Comparison of ENCODE assay signal across 1 cellular context in genomic region chr19:944171-944567, GRCh38.
TF ChIP-seq lines count a peak whose summit lies in the region.

No MANE protein-coding gene starts in this region.

TF ChIP-seq in K562, 482 proteins besides CTCF, POLR2A, EP300 and RAD21 (continued from another document and continues in another):
- no peak for TF ChIP-seq ZNF398 (CRISPR knock-in tag; IDR thresholded peaks at IDR 0.05)
- TF ChIP-seq BCL6 (CRISPR knock-in tag; IDR thresholded peaks at IDR 0.05), result no peak
- no peak; the same call in 1 of the 2 replicates for TF ChIP-seq ZNF407 (IDR thresholded peaks at IDR 0.05; ENCODE audit: low read depth)
- peak; percentile 79 for TF ChIP-seq SAFB (IDR thresholded peaks at IDR 0.05; ENCODE audit: borderline replicate concordance, low read depth, low read length)
- TF ChIP-seq ZNF584 (CRISPR knock-in tag; IDR thresholded peaks at IDR 0.05; ENCODE audit: low read depth), result no peak
- TF ChIP-seq DEAF1 (CRISPR knock-in tag; IDR thresholded peaks at IDR 0.05), result 0 out of 2 replicates have a peak, but pooled peaks have one; percentile 13
- TF ChIP-seq CUX1 (CRISPR knock-in tag; IDR thresholded peaks at IDR 0.05), result no peak
- no peak for TF ChIP-seq PCBP2 (IDR thresholded peaks at IDR 0.05; ENCODE audit: low read depth, low read length, poor library complexity, severe bottlenecking)
- no peak for TF ChIP-seq ATF2 (CRISPR knock-in tag; IDR thresholded peaks at IDR 0.05)
- TF ChIP-seq ZBTB7A (IDR thresholded peaks at IDR 0.05; ENCODE audit: borderline replicate concordance, control insufficient read depth, low read depth, low read length), result peak; percentile 96
- TF ChIP-seq MED1 (CRISPR knock-in tag; IDR thresholded peaks at IDR 0.05; ENCODE audit: borderline replicate concordance), result no peak
- TF ChIP-seq SNAPC5 (CRISPR knock-in tag; IDR thresholded peaks at IDR 0.05), result no peak
- no peak for TF ChIP-seq HMG20A (CRISPR knock-in tag; conservative IDR thresholded peaks at IDR 0.05)
- no peak for TF ChIP-seq ZNF140 (CRISPR knock-in tag; IDR thresholded peaks at IDR 0.05)
- no peak for TF ChIP-seq ZNF165 (CRISPR knock-in tag; IDR thresholded peaks at IDR 0.05; ENCODE audit: borderline replicate concordance)
- no peak for TF ChIP-seq NFE2L1 (tag; IDR thresholded peaks at IDR 0.05; ENCODE audit: borderline replicate concordance, low read depth)
- TF ChIP-seq DACH1 (IDR thresholded peaks at IDR 0.05; ENCODE audit: partially characterized antibody), result peak; percentile 78
- no peak for TF ChIP-seq USF2 (CRISPR knock-in tag; IDR thresholded peaks at IDR 0.05)
- peak; percentile 69; the same call in 1 of the 2 replicates for TF ChIP-seq SMAD2 (IDR thresholded peaks at IDR 0.05; ENCODE audit: low read depth, low read length)
- peak; percentile 97 for TF ChIP-seq GATAD2A (IDR thresholded peaks at IDR 0.05)
- TF ChIP-seq TSC22D4 (tag; IDR thresholded peaks at IDR 0.05), result no peak
- peak; percentile 99 for TF ChIP-seq FIP1L1 (IDR thresholded peaks at IDR 0.05; ENCODE audit: low read depth, low read length, poor library complexity, severe bottlenecking)
- TF ChIP-seq TARDBP (IDR thresholded peaks at IDR 0.05), result 0 out of 2 replicates have a peak, but pooled peaks have one; percentile 60
- TF ChIP-seq GATAD2B (IDR thresholded peaks at IDR 0.05; ENCODE audit: borderline replicate concordance), result peak; percentile 52; the same call in 1 of the 2 replicates
- peak; percentile 84 for TF ChIP-seq NFIC (IDR thresholded peaks at IDR 0.05)
- TF ChIP-seq JUNB (CRISPR knock-in tag; conservative IDR thresholded peaks at IDR 0.05), result no peak
- peak; percentile 81 for TF ChIP-seq GABPB1 (CRISPR knock-in tag; IDR thresholded peaks at IDR 0.05)
- peak; percentile 73 for TF ChIP-seq GMEB1 (CRISPR knock-in tag; IDR thresholded peaks at IDR 0.05)
- TF ChIP-seq SOX6 (IDR thresholded peaks at IDR 0.05), result peak; percentile 76
- peak; percentile 83; the same call in 1 of the 2 replicates for TF ChIP-seq TCF7 (IDR thresholded peaks at IDR 0.05; ENCODE audit: borderline replicate concordance)
- no peak for TF ChIP-seq ZNF695 (CRISPR knock-in tag; IDR thresholded peaks at IDR 0.05)
- TF ChIP-seq ELK3 (CRISPR knock-in tag; IDR thresholded peaks at IDR 0.05), result no peak
- TF ChIP-seq RBM22 (IDR thresholded peaks at IDR 0.05; ENCODE audit: low read depth, low read length, poor library complexity, severe bottlenecking), result peak; percentile 91
- no peak for TF ChIP-seq BDP1 (IDR thresholded peaks at IDR 0.05; ENCODE audit: insufficient read depth, insufficient read length)
- peak in 1 of 2 experiments; percentile 66; a peak in 2 of 4 replicates for TF ChIP-seq TEAD1 (CRISPR knock-in tag; IDR thresholded peaks at IDR 0.05)
- TF ChIP-seq NBN (IDR thresholded peaks at IDR 0.05; ENCODE audit: low read depth), result peak; percentile 94
- no peak for TF ChIP-seq NR2C1 (IDR thresholded peaks at IDR 0.05)
- peak; percentile 39; the same call in 1 of the 2 replicates for TF ChIP-seq NR2C1 (tag; IDR thresholded peaks at IDR 0.05)
- peak; percentile 88; the same call in 1 of the 2 replicates for TF ChIP-seq CBX5 (IDR thresholded peaks at IDR 0.05; ENCODE audit: borderline replicate concordance, low read depth)
